Comparison of ENCODE assay signal across 8 cellular contexts in genomic region chr6:16286151-16286522, GRCh38.
A peak's percentile ranks its signal among the peaks of the same experiment; 100 is the strongest.
DNase-seq lines count a peak whose midpoint lies in the region; ATAC-seq and TF ChIP-seq lines count a peak whose summit lies in the region.

No MANE protein-coding gene starts in this region.

- H3K27ac ChIP-seq in substantia nigra (ENCODE audit: low read depth, low read length, poor library complexity, severe bottlenecking) = no peak overlapping the region

- no peak for ATAC-seq in GM21423 (IDR thresholded peaks at IDR 0.05; ENCODE audit: unreplicated experiment)

- DNase-seq in DMS53 (lab: John Stamatoyannopoulos, UW) = peak; percentile 23
- DNase-seq in DMS53 treated with DMSO at 0.1 percent for 48 hours (lab: John Stamatoyannopoulos, UW; ENCODE audit: unreplicated experiment) = no peak
- peak in 50 of 58 donors; percentile 8 to 77 (median 38) for DNase-seq in anterior cingulate cortex (lab: John Stamatoyannopoulos, UW)
- DNase-seq in inferior parietal cortex (ENCODE audit: extremely low spot score) = peak; percentile 72
- DNase-seq in substantia nigra (lab: John Stamatoyannopoulos, UW) = peak in 47 of 49 donors; percentile 6 to 82 (median 49)
- DNase-seq in CD1c-positive myeloid dendritic cell (ENCODE audit: extremely low spot score) = no peak

- peak; percentile 59 for TF ChIP-seq RAD21 in Ishikawa (IDR thresholded peaks at IDR 0.05; ENCODE audit: low read depth)

- TF ChIP-seq EP300 in Ishikawa (IDR thresholded peaks at IDR 0.05; ENCODE audit: borderline replicate concordance) = no peak

TF ChIP-seq in Ishikawa, 13 proteins besides CTCF, POLR2A, EP300 and RAD21:
- TF ChIP-seq REST (IDR thresholded peaks at IDR 0.05; ENCODE audit: low read depth) (no peak), CREB1 (IDR thresholded peaks at IDR 0.05; ENCODE audit: low read depth) (no peak), YY1 (IDR thresholded peaks at IDR 0.05; ENCODE audit: low read depth) (no peak), NFIC (IDR thresholded peaks at IDR 0.05) (no peak), TCF12 (IDR thresholded peaks at IDR 0.05; ENCODE audit: low read depth) (no peak), ZBTB7A (IDR thresholded peaks at IDR 0.05; ENCODE audit: low read depth) (no peak), FOXM1 (IDR thresholded peaks at IDR 0.05; ENCODE audit: borderline replicate concordance, low read depth) (no peak), EGR1 (IDR thresholded peaks at IDR 0.05) (no peak), TAF1 (IDR thresholded peaks at IDR 0.05; ENCODE audit: low read depth) (no peak), CEBPB (IDR thresholded peaks at IDR 0.05) (no peak), TEAD4 (IDR thresholded peaks at IDR 0.05) (no peak)
- TF ChIP-seq, protein P1, sequence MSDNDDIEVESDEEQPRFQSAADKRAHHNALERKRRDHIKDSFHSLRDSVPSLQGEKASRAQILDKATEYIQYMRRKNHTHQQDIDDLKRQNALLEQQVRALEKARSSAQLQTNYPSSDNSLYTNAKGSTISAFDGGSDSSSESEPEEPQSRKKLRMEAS (IDR thresholded peaks at IDR 0.05) = no peak
- TF ChIP-seq, protein P2, sequence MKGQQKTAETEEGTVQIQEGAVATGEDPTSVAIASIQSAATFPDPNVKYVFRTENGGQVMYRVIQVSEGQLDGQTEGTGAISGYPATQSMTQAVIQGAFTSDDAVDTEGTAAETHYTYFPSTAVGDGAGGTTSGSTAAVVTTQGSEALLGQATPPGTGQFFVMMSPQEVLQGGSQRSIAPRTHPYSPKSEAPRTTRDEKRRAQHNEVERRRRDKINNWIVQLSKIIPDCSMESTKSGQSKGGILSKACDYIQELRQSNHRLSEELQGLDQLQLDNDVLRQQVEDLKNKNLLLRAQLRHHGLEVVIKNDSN (IDR thresholded peaks at IDR 0.05) = no peak

Comparison
In these comparisons a context has a peak if more than half of its experiments do, and no peak if none do; other contexts are left out.
1. DNase-seq: peak in DMS53 (single experiment), anterior cingulate cortex (50 of 58), inferior parietal cortex (single experiment) and substantia nigra (47 of 49); none in DMS53 treated with DMSO at 0.1 percent for 48 hours (single experiment) and CD1c-positive myeloid dendritic cell (single experiment).